Comparison of ENCODE assay signal across 27 cellular contexts in genomic region chrX:105210258-105210657, GRCh38. TPM values are rescaled to one million over a fixed set of nuclear protein-coding genes. Genes with fewer than 3 reads are reported as not detected.
DNase-seq lines count a peak whose midpoint lies in the region; ATAC-seq, FAIRE-seq and TF ChIP-seq lines count a peak whose summit lies in the region.
"Had no signal": no experiment of that assay in that cellular context is flagged by ENCODE, and none has a peak within 500 bp of the region (broad histone marks: within the 10 kb centered on the region; RNA-seq: fewer than 3 reads in every experiment).

No MANE protein-coding gene starts in this region.

- no peak overlapping the region for H3K27ac ChIP-seq in right lobe of liver
- H3K27ac ChIP-seq in HepG2 (ENCODE audit: extremely low read length, insufficient read depth, low read length) = no peak overlapping the region
- no peak overlapping the region for H3K27ac ChIP-seq in PC-3 (ENCODE audit: low read length)
- H3K27ac ChIP-seq: coronary artery, heart right ventricle, left ventricle myocardium inferior, SK-N-MC, uterus had no signal

- H3K27me3 ChIP-seq in right lobe of liver = no peaks in the 10 kb centered on the region
- no peaks in the 10 kb centered on the region for H3K27me3 ChIP-seq in HepG2 (ENCODE audit: control insufficient read depth in 1 of 2, insufficient read depth in 2 of 2, low read length in 2 of 2)
- H3K27me3 ChIP-seq in PC-3 (ENCODE audit: low read length) = no peaks in the 10 kb centered on the region

- no peaks in the 10 kb centered on the region for H3K9me2 ChIP-seq in PC-3 (replicated peaks; ENCODE audit: low read length)

- no peaks in the 10 kb centered on the region for H3K9me3 Mint-ChIP-seq in type B pancreatic cell

- TF ChIP-seq EP300 in HepG2 (IDR thresholded peaks at IDR 0.05; ENCODE audit: low read depth in 2 of 2, low read length in 2 of 2) = no peak
- TF ChIP-seq EP300 in HepG2 (CRISPR knock-in tag; IDR thresholded peaks at IDR 0.05; ENCODE audit: borderline replicate concordance) = no peak

- no peaks in the 10 kb centered on the region for H3K36me3 ChIP-seq in right lobe of liver
- no peaks in the 10 kb centered on the region for H3K36me3 ChIP-seq in HepG2 (replicated peaks in 1 of 2; ENCODE audit: control insufficient read depth in 1 of 2, insufficient read depth in 2 of 2, low read length in 2 of 2)
- no peaks in the 10 kb centered on the region for H3K36me3 ChIP-seq in PC-3 (ENCODE audit: low read depth, low read length)
- H3K36me3 ChIP-seq: heart right ventricle, left ventricle myocardium inferior, uterus had no signal

- CTCF ChIA-PET in HepG2 (lab: Yijun Ruan, JAX; ENCODE audit: low intra/inter-chr PET ratio, low total read pairs) = no interaction called here
- CTCF ChIA-PET in PC-3 (lab: Charles Lee) = no interaction called here

- H3K27ac Mint-ChIP-seq in type B pancreatic cell = peak overlapping the region; percentile 46
- H3K27ac Mint-ChIP-seq: activated B cell treated with CpG ODN at 0.5 μM for 24 hours, immature natural killer cell, nephron, progenitor cell of endocrine pancreas had no signal

- BruUV-seq in HepG2 (replicated peaks; lab: Mats Ljungman, UMichigan) = no TSS peak
- no TSS peak for BruUV-seq in PC-3 (replicated peaks; lab: Mats Ljungman, UMichigan)

- H3K4me1 ChIP-seq in right lobe of liver = no peaks in the 10 kb centered on the region
- H3K4me1 ChIP-seq in HepG2 (ENCODE audit: insufficient read depth, low read length) = no peaks in the 10 kb centered on the region
- H3K4me1 ChIP-seq in PC-3 (ENCODE audit: insufficient read depth, low read length) = no peaks in the 10 kb centered on the region
- H3K4me1 ChIP-seq: heart right ventricle, left ventricle myocardium inferior, uterus had no signal

- 49% methylated on average over 2 of the region's 2 CpGs for WGBS in right lobe of liver (ENCODE audit: insufficient coverage, low coverage, low lambda C conversion rate, missing lambda C conversion rate)
- 33% methylated on average over 2 of the region's 2 CpGs for WGBS in HepG2 (ENCODE audit: low lambda C conversion rate)

- TF ChIP-seq POLR2A in right lobe of liver (IDR thresholded peaks at IDR 0.05) = no peak
- no peak for TF ChIP-seq POLR2A in HepG2 (IDR thresholded peaks at IDR 0.05; ENCODE audit: insufficient read depth in 1 of 2, low read depth in 2 of 2, low read length in 2 of 2)

- H2AFZ ChIP-seq in HepG2 (ENCODE audit: low read length) (no peak overlapping the region), PC-3 (ENCODE audit: low read length) (no peak overlapping the region)

- no peak overlapping the region for H3K9ac ChIP-seq in HepG2 (ENCODE audit: insufficient read depth, low read depth, low read length)
- H3K9ac ChIP-seq in PC-3 (ENCODE audit: low read length) = no peak overlapping the region

- intact Hi-C loops in right lobe of liver (cut with DNase I) (no loop called here), HepG2 (cut with micrococcal nuclease; ENCODE audit: unreplicated experiment) (no loop called here), PC-3 (cut with micrococcal nuclease) (no loop called here)

- FAIRE-seq in HepG2 (lab: Jason Lieb, UNC) = no peak
- FAIRE-seq: endometrium, G401.6, GM12892 had no signal

- no peaks in the 10 kb centered on the region for H3F3A ChIP-seq in PC-3 (ENCODE audit: low read length, unreplicated experiment)

- POLR2A ChIA-PET in HepG2 (lab: Yijun Ruan, JAX) = no interaction called here
- POLR2A ChIA-PET in PC-3 (lab: Charles Lee; ENCODE audit: unreplicated experiment) = no interaction called here

- H3K4me2 ChIP-seq in HepG2 (ENCODE audit: low read depth, low read length) = no peak overlapping the region
- no peak overlapping the region for H3K4me2 ChIP-seq in PC-3 (ENCODE audit: low read length)

- H4K20me1 ChIP-seq in HepG2 (ENCODE audit: insufficient read depth, low read length) (no peaks in the 10 kb centered on the region), PC-3 (ENCODE audit: low read length) (no peaks in the 10 kb centered on the region)

- DNase-seq in right lobe of liver (no peak), HepG2 (ENCODE audit: low spot score) (no peak), PC-3 (peak; percentile 33), fibroblast of villous mesenchyme (ENCODE audit: low read depth) (no peak), type B pancreatic cell (ENCODE audit: extremely low spot score, unreplicated experiment) (no peak), globus pallidus (ENCODE audit: low spot score) (no peak), GM10266 (ENCODE audit: extremely low spot score) (no peak)
- DNase-seq: ACHN; activated B cell treated with CpG ODN at 0.5 μM for 24 hours; activated CD4-positive, alpha-beta T cell treated with anti-CD3 and anti-CD28 coated beads, Interleukin-2, amount 50 U/mL, for 4 hours; activated CD8-positive, alpha-beta memory T cell treated with anti-CD3 and anti-CD28 coated beads, Interleukin-2, amount 50 U/mL, for 4 hours; C1 segment of cervical spinal cord; heart right ventricle; immature natural killer cell; left ventricle myocardium inferior; NCI-H446 treated with DMSO at 0.1 percent for 48 hours; uterus had no signal

- H3K27me3 Mint-ChIP-seq in type B pancreatic cell = no peaks in the 10 kb centered on the region
- H3K27me3 Mint-ChIP-seq: activated B cell treated with CpG ODN at 0.5 μM for 24 hours, progenitor cell of endocrine pancreas had no signal

- no peaks in the 10 kb centered on the region for H3K4me1 Mint-ChIP-seq in type B pancreatic cell (ENCODE audit: unreplicated experiment)
- H3K4me1 Mint-ChIP-seq: activated B cell treated with CpG ODN at 0.5 μM for 24 hours, immature natural killer cell, nephron had no signal

- no peak overlapping the region for H3K4me3 ChIP-seq in right lobe of liver
- H3K4me3 ChIP-seq in HepG2 (replicated peaks in 1 of 3; ENCODE audit: insufficient read depth in 1 of 3, low read depth in 2 of 3, low read length in 3 of 3) = no peak overlapping the region
- no peak overlapping the region for H3K4me3 ChIP-seq in PC-3 (ENCODE audit: low read length)
- no peak overlapping the region for H3K4me3 ChIP-seq in fibroblast of villous mesenchyme (ENCODE audit: low read depth, low read length)
- H3K4me3 ChIP-seq: coronary artery, heart right ventricle, left ventricle myocardium inferior, SK-N-MC, uterus had no signal

- H3K4me3 Mint-ChIP-seq in type B pancreatic cell = no peak overlapping the region
- H3K4me3 Mint-ChIP-seq: activated B cell treated with CpG ODN at 0.5 μM for 24 hours, immature natural killer cell, nephron had no signal

- in situ Hi-C loops in HepG2 (cut with HindIII; ENCODE audit: extremely low pct_ligation_motif_present, low pct_unique_long_range_greater_than_20kb) = no loop called here

- ATAC-seq in right lobe of liver (no peak), HepG2 (no peak), PC-3 (no peak), HG03432 (IDR thresholded peaks at IDR 0.05; ENCODE audit: unreplicated experiment) (no peak)
- ATAC-seq: heart right ventricle had no signal

- TF ChIP-seq RAD21 in HepG2 (CRISPR knock-in tag; IDR thresholded peaks at IDR 0.05) = no peak

- H3K9me3 ChIP-seq in right lobe of liver (no peaks in the 10 kb centered on the region), HepG2 (ENCODE audit: low read length) (no peaks in the 10 kb centered on the region), PC-3 (ENCODE audit: low read length) (no peaks in the 10 kb centered on the region)
- H3K9me3 ChIP-seq: heart right ventricle, left ventricle myocardium inferior, uterus had no signal

- H3K36me3 Mint-ChIP-seq in type B pancreatic cell = no peaks in the 10 kb centered on the region
- H3K36me3 Mint-ChIP-seq: immature natural killer cell had no signal

- TF ChIP-seq CTCF in right lobe of liver (IDR thresholded peaks at IDR 0.05) = peak in 3 of 4 donors; percentile 12 to 24 (median 22)
- TF ChIP-seq CTCF in HepG2 (CRISPR knock-in tag; IDR thresholded peaks at IDR 0.05) = no peak
- TF ChIP-seq CTCF in PC-3 (conservative IDR thresholded peaks at IDR 0.05; ENCODE audit: low read depth, low read length) = peak; percentile 54
- peak; percentile 16 for TF ChIP-seq CTCF in fibroblast of villous mesenchyme (IDR thresholded peaks at IDR 0.05; ENCODE audit: insufficient read depth, low read depth, low read length)
- no peak for TF ChIP-seq CTCF in type B pancreatic cell (conservative IDR thresholded peaks at IDR 0.05)
- no peak for TF ChIP-seq CTCF in GM10266 (IDR thresholded peaks at IDR 0.05; ENCODE audit: control insufficient read depth, insufficient read depth, low read depth, missing control alignments)

- H3K79me2 ChIP-seq in HepG2 (ENCODE audit: insufficient read depth, low read length) = no peaks in the 10 kb centered on the region
- no peaks in the 10 kb centered on the region for H3K79me2 ChIP-seq in PC-3 (ENCODE audit: low read length)

TF ChIP-seq in HepG2, 621 proteins besides CTCF, POLR2A, EP300 and RAD21 (continues in another document):
- TF ChIP-seq RNF2 (conservative IDR thresholded peaks at IDR 0.05; ENCODE audit: low read depth) (no peak), ZNF138 (CRISPR knock-in tag; IDR thresholded peaks at IDR 0.05; ENCODE audit: low read depth) (no peak), HDAC2 (CRISPR knock-in tag; IDR thresholded peaks at IDR 0.05) (no peak)

RNA-seq across cellular contexts. Expression of gene TEX13A, which starts 10.2 kb away (rescaled TPM):
- total RNA-seq in right lobe of liver (not detected), HepG2 (2016; rRNA removed; fragmentation: Illumina TruSeq; extraction: Trizol) (not detected in 2 replicates), PC-3 (2014; rRNA removed) (not detected in 2 replicates), fibroblast of villous mesenchyme (not detected in 2 replicates), type B pancreatic cell (ENCODE audit: low replicate concordance) (not detected in 2 replicates)
- total RNA-seq in HepG2 (2016; cell fraction: cytosol; rRNA removed; fragmentation: Illumina TruSeq; extraction: Trizol; ENCODE audit: low read depth) = not detected in 2 replicates
- total RNA-seq in HepG2 (2016; cell fraction: insoluble cytoplasmic fraction; rRNA removed; fragmentation: Illumina TruSeq; extraction: Trizol) = not detected in 2 replicates
- not detected in 2 replicates for total RNA-seq in HepG2 (2016; cell fraction: membrane; rRNA removed; fragmentation: Illumina TruSeq; extraction: Trizol)
- not detected in 2 replicates for total RNA-seq in HepG2 (2016; cell fraction: nucleus; rRNA removed; fragmentation: Illumina TruSeq; extraction: Trizol)
- polyA plus RNA-seq in HepG2 (2011; rRNA removed) = not detected in 2 replicates
- not detected in 2 replicates for polyA plus RNA-seq in HepG2 (2011; cell fraction: cytosol; rRNA removed)
- polyA plus RNA-seq in HepG2 (2011; cell fraction: nucleus; rRNA removed) = not detected in 2 replicates
- not detected in 2 replicates for polyA plus RNA-seq in HepG2 (2012)
- not detected in 2 replicates for polyA plus RNA-seq in HepG2 (2016; cell fraction: cytosol; fragmentation: Illumina TruSeq; extraction: Trizol; ENCODE audit: low read depth)
- polyA plus RNA-seq in HepG2 (2016; cell fraction: insoluble cytoplasmic fraction; fragmentation: Illumina TruSeq; extraction: Trizol; ENCODE audit: low read depth) = not detected in 2 replicates
- polyA plus RNA-seq in HepG2 (2016; cell fraction: membrane; fragmentation: Illumina TruSeq; extraction: Trizol; ENCODE audit: low read depth) = not detected in 2 replicates
- polyA plus RNA-seq in HepG2 (2016; cell fraction: nucleus; fragmentation: Illumina TruSeq; extraction: Trizol; ENCODE audit: insufficient read depth, low read depth) = not detected in 2 replicates
- not detected in 2 replicates for polyA minus RNA-seq in HepG2 (2011; rRNA and poly(A)+ RNA removed; ENCODE audit: low replicate concordance)
- polyA minus RNA-seq in HepG2 (2011; cell fraction: cytosol; rRNA and poly(A)+ RNA removed) = not detected in 2 replicates
- polyA minus RNA-seq in HepG2 (2011; cell fraction: nucleus; rRNA and poly(A)+ RNA removed) = not detected in 2 replicates
- total RNA-seq: activated B cell treated with CpG ODN at 0.5 μM for 24 hours, heart right ventricle, left ventricle myocardium inferior, mononuclear cell, progenitor cell of endocrine pancreas, RPMI7951, uterus had no signal
- polyA plus RNA-seq: heart right ventricle, immature natural killer cell had no signal

Comparison
In these comparisons a context has a peak if more than half of its experiments do, and no peak if none do; other contexts are left out.
1. CTCF ChIP-seq: peak in right lobe of liver (3 of 4), PC-3 (single experiment) and fibroblast of villous mesenchyme (single experiment); none in HepG2 (single experiment), type B pancreatic cell (single experiment) and GM10266 (single experiment).